Comparison of ENCODE assay signal across 12 cellular contexts in genomic region chr18:22667616-22668422, GRCh38.
DNase-seq lines count a peak whose midpoint lies in the region; ATAC-seq and TF ChIP-seq lines count a peak whose summit lies in the region.
"Had no signal": no experiment of that assay in that cellular context is flagged by ENCODE, and none has a peak within 500 bp of the region (broad histone marks: within the 10 kb centered on the region; RNA-seq: fewer than 3 reads in every experiment).

No MANE protein-coding gene starts in this region.

- ATAC-seq in T-helper 17 cell: no peak
- ATAC-seq: WTC11 had no signal

- no peaks in the 10 kb centered on the region for H3K27me3 Mint-ChIP-seq in T-helper 17 cell

- TF ChIP-seq CTCF in HEK293 (tag by site-specific recombination; IDR thresholded peaks at IDR 0.05): no peak

- peak; percentile 61 for DNase-seq in AG08396 (ENCODE audit: low spot score)
- peak; percentile 96 for DNase-seq in RPMI7951 (ENCODE audit: low read depth)
- peak; percentile 82 for DNase-seq in glomerular endothelial cell (ENCODE audit: extremely low read depth, low read depth, low spot score)
- no peak for DNase-seq in activated CD4-positive, alpha-beta T cell treated with anti-CD3 and anti-CD28 coated beads, Interleukin-2, amount 50 U/mL, for 1 hour
- no peak for DNase-seq in amygdala (lab: John Stamatoyannopoulos, UW)
- DNase-seq in T-helper 17 cell: no peak
- DNase-seq in activated CD4-positive, alpha-beta T cell treated with anti-CD3 and anti-CD28 coated beads for 48 hours: no peak
- DNase-seq: NCI-H146 had no signal

- H3K36me3 Mint-ChIP-seq in T-helper 17 cell (ENCODE audit: low read depth): no peaks in the 10 kb centered on the region

- no peak overlapping the region for H3K27ac Mint-ChIP-seq in T-helper 17 cell
- H3K27ac Mint-ChIP-seq: memory B cell, WTC11 had no signal

- H3K36me3 ChIP-seq in HEK293 (ENCODE audit: control insufficient read depth in 2 of 2, insufficient read depth in 1 of 2, low read length in 2 of 2): no peaks in the 10 kb centered on the region

- POLR2A ChIA-PET in HEK293 (lab: Yijun Ruan, JAX): no interaction called here

- no peak overlapping the region for H3K27ac ChIP-seq in HEK293 (ENCODE audit: extremely low read depth, low read depth, low read length)

- H3K9me3 ChIP-seq in HEK293 (ENCODE audit: control insufficient read depth, insufficient read depth, low read depth, low read length) (no peaks in the 10 kb centered on the region; the same call in 1 of the 2 replicates), T-helper 17 cell (ENCODE audit: control insufficient read depth, low read length, poor library complexity, severe bottlenecking) (no peaks in the 10 kb centered on the region)

- no peak overlapping the region for H3K4me3 Mint-ChIP-seq in T-helper 17 cell
- H3K4me3 Mint-ChIP-seq: memory B cell, WTC11 had no signal

- H3K4me1 Mint-ChIP-seq in T-helper 17 cell: no peaks in the 10 kb centered on the region
- H3K4me1 Mint-ChIP-seq: memory B cell, WTC11 had no signal

- H3K4me1 ChIP-seq in HEK293 (ENCODE audit: control insufficient read depth, insufficient read depth, low read length): no peaks in the 10 kb centered on the region

- no peak overlapping the region for H3K4me3 ChIP-seq in HEK293 (ENCODE audit: low read depth, low read length)
- H3K4me3 ChIP-seq: coronary artery had no signal

- CTCF ChIA-PET in HEK293 (lab: Yijun Ruan, JAX): interaction anchor here (0.6 kb wide), 3 partner anchors 15 to 44 kb away, joined by 3 to 4 read pairs (median 3); no protein-coding TSS in a partner anchor

TF ChIP-seq in HEK293, 187 proteins besides CTCF, POLR2A, EP300 and RAD21 (continues in another document):
- TF ChIP-seq, protein P1, sequence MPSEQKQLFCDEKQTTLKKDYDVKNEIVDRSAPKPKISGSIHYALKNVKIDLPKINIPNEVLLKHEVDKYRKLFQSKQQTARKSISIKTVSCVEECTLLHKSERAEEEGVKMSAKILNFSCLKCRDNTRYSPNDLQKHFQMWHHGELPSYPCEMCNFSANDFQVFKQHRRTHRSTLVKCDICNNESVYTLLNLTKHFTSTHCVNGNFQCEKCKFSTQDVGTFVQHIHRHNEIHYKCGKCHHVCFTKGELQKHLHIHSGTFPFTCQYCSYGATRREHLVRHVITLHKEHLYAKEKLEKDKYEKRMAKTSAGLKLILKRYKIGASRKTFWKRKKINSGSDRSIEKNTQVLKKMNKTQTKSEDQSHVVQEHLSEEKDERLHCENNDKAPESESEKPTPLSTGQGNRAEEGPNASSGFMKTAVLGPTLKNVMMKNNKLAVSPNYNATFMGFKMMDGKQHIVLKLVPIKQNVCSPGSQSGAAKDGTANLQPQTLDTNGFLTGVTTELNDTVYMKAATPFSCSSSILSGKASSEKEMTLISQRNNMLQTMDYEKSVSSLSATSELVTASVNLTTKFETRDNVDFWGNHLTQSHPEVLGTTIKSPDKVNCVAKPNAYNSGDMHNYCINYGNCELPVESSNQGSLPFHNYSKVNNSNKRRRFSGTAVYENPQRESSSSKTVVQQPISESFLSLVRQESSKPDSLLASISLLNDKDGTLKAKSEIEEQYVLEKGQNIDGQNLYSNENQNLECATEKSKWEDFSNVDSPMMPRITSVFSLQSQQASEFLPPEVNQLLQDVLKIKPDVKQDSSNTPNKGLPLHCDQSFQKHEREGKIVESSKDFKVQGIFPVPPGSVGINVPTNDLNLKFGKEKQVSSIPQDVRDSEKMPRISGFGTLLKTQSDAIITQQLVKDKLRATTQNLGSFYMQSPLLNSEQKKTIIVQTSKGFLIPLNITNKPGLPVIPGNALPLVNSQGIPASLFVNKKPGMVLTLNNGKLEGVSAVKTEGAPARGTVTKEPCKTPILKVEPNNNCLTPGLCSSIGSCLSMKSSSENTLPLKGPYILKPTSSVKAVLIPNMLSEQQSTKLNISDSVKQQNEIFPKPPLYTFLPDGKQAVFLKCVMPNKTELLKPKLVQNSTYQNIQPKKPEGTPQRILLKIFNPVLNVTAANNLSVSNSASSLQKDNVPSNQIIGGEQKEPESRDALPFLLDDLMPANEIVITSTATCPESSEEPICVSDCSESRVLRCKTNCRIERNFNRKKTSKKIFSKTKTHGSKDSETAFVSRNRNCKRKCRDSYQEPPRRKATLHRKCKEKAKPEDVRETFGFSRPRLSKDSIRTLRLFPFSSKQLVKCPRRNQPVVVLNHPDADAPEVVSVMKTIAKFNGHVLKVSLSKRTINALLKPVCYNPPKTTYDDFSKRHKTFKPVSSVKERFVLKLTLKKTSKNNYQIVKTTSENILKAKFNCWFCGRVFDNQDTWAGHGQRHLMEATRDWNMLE (tag by site-specific recombination; conservative IDR thresholded peaks at IDR 0.05; ENCODE audit: low read depth): 0 out of 2 replicates have a peak, but pooled peaks have one; percentile 29
- TF ChIP-seq, protein P2, sequence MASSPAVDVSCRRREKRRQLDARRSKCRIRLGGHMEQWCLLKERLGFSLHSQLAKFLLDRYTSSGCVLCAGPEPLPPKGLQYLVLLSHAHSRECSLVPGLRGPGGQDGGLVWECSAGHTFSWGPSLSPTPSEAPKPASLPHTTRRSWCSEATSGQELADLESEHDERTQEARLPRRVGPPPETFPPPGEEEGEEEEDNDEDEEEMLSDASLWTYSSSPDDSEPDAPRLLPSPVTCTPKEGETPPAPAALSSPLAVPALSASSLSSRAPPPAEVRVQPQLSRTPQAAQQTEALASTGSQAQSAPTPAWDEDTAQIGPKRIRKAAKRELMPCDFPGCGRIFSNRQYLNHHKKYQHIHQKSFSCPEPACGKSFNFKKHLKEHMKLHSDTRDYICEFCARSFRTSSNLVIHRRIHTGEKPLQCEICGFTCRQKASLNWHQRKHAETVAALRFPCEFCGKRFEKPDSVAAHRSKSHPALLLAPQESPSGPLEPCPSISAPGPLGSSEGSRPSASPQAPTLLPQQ (tag by site-specific recombination; IDR thresholded peaks at IDR 0.05): peak; percentile 50; the same call in 1 of the 2 replicates
- 0 out of 2 replicates have a peak, but pooled peaks have one; percentile 27 for TF ChIP-seq ZNF184 (tag by site-specific recombination; IDR thresholded peaks at IDR 0.05)
- 0 out of 2 replicates have a peak, but pooled peaks have one; percentile 20 for TF ChIP-seq ZBTB20 (tag by site-specific recombination; IDR thresholded peaks at IDR 0.05)
- TF ChIP-seq ZNF366 (tag by site-specific recombination; conservative IDR thresholded peaks at IDR 0.05): 0 out of 2 replicates have a peak, but pooled peaks have one; percentile 22
- TF ChIP-seq ZNF174 (tag by site-specific recombination; IDR thresholded peaks at IDR 0.05): peak; percentile 17; the same call in 1 of the 2 replicates
- TF ChIP-seq, protein P3, sequence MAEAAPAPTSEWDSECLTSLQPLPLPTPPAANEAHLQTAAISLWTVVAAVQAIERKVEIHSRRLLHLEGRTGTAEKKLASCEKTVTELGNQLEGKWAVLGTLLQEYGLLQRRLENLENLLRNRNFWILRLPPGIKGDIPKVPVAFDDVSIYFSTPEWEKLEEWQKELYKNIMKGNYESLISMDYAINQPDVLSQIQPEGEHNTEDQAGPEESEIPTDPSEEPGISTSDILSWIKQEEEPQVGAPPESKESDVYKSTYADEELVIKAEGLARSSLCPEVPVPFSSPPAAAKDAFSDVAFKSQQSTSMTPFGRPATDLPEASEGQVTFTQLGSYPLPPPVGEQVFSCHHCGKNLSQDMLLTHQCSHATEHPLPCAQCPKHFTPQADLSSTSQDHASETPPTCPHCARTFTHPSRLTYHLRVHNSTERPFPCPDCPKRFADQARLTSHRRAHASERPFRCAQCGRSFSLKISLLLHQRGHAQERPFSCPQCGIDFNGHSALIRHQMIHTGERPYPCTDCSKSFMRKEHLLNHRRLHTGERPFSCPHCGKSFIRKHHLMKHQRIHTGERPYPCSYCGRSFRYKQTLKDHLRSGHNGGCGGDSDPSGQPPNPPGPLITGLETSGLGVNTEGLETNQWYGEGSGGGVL (tag by site-specific recombination; IDR thresholded peaks at IDR 0.05): peak; percentile 86
- no peak for TF ChIP-seq ZBTB6 (tag by site-specific recombination; IDR thresholded peaks at IDR 0.05)
- peak; percentile 39; the same call in 1 of the 2 replicates for TF ChIP-seq ZNF558 (tag by site-specific recombination; IDR thresholded peaks at IDR 0.05)
- TF ChIP-seq ZBTB1 (tag by site-specific recombination; IDR thresholded peaks at IDR 0.05): no peak
- TF ChIP-seq ZBTB21 (tag by site-specific recombination; IDR thresholded peaks at IDR 0.05): peak; percentile 72
- TF ChIP-seq ZNF335 (tag by site-specific recombination; conservative IDR thresholded peaks at IDR 0.05): peak; percentile 36; the same call in 1 of the 2 replicates
- TF ChIP-seq ZNF645 (tag by site-specific recombination; IDR thresholded peaks at IDR 0.05): no peak
- TF ChIP-seq YY1 (tag by site-specific recombination; IDR thresholded peaks at IDR 0.05): no peak
- TF ChIP-seq ZNF169 (tag by site-specific recombination; IDR thresholded peaks at IDR 0.05): no peak
- no peak for TF ChIP-seq PRDM1 (tag by site-specific recombination; IDR thresholded peaks at IDR 0.05)
- TF ChIP-seq ZNF571 (tag by site-specific recombination; IDR thresholded peaks at IDR 0.05): no peak
- TF ChIP-seq ZBTB48 (tag by site-specific recombination; IDR thresholded peaks at IDR 0.05): peak; percentile 54; the same call in 1 of the 2 replicates
- no peak for TF ChIP-seq ZNF10 (tag by site-specific recombination; IDR thresholded peaks at IDR 0.05)

Comparison
In these comparisons a context has a peak if more than half of its experiments do, and no peak if none do; other contexts are left out.
1. DNase-seq: peak in AG08396 (single experiment), RPMI7951 (single experiment) and glomerular endothelial cell (single experiment); none in activated CD4-positive, alpha-beta T cell treated with anti-CD3 and anti-CD28 coated beads, Interleukin-2, amount 50 U/mL, for 1 hour (single experiment), amygdala (0 of 56), T-helper 17 cell (0 of 3) and activated CD4-positive, alpha-beta T cell treated with anti-CD3 and anti-CD28 coated beads for 48 hours (single experiment).